ENCODE assay signal across 24 cellular contexts in genomic region chr11:38123673-38124072, GRCh38.
DNase-seq lines count a peak whose midpoint lies in the region; ATAC-seq, FAIRE-seq and TF ChIP-seq lines count a peak whose summit lies in the region.
"Had no signal": no experiment of that assay in that cellular context is flagged by ENCODE, and none has a peak within 500 bp of the region (broad histone marks: within the 10 kb centered on the region; RNA-seq: fewer than 3 reads in every experiment).

No MANE protein-coding gene starts in this region.

- no peak overlapping the region for H3T11ph ChIP-seq in H9 (ENCODE audit: low read length)

- DNase-seq in H9 (peak; percentile 27), NCI-H69 (lab: John Stamatoyannopoulos, UW) (peak; percentile 45), endodermal cell (peak; percentile 54), pancreas (no peak), NCI-H1417 (lab: John Stamatoyannopoulos, UW) (no peak), MV-4-11 (lab: John Stamatoyannopoulos, UW) (no peak)
- DNase-seq: ACHN; BE2C; C1 segment of cervical spinal cord; CD4-positive, CD25-positive, alpha-beta regulatory T cell; CD8-positive, alpha-beta memory T cell; COR-L47; DMS 273 treated with DMSO at 0.1 percent for 48 hours; DMS53; DND-41; EL; HFFc6 had no signal

- no peaks in the 10 kb centered on the region for H3K36me3 ChIP-seq in endodermal cell (ENCODE audit: control insufficient read depth, insufficient read depth, low read length)
- no peaks in the 10 kb centered on the region for H3K36me3 ChIP-seq in pancreas
- H3K36me3 ChIP-seq: BE2C had no signal

- no peak overlapping the region for H2BK12ac ChIP-seq in H9 (ENCODE audit: insufficient read length, low read depth, low read length)

- H3K14ac ChIP-seq in H9 (ENCODE audit: insufficient read depth, low read length): no peak overlapping the region

- H2BK5ac ChIP-seq in H9 (ENCODE audit: insufficient read length, low read length): no peak overlapping the region

- no peak overlapping the region for H3K27ac ChIP-seq in H9 (ENCODE audit: insufficient read length, low read depth, low read length)
- H3K27ac ChIP-seq in endodermal cell (ENCODE audit: low read depth, low read length): no peak overlapping the region
- H3K27ac ChIP-seq in pancreas: no peak overlapping the region

- no peak overlapping the region for H4K8ac ChIP-seq in H9 (replicated peaks; ENCODE audit: insufficient read length, low read depth, low read length)

- H3K4me2 ChIP-seq in H9 (ENCODE audit: insufficient read depth, insufficient read length, low read length): no peak overlapping the region

- H3K36me3 Mint-ChIP-seq in H9 (ENCODE audit: insufficient read depth in 1 of 3, low read depth in 3 of 3) (peaks cover 0 to 6% (median 1%) of the 10 kb centered on the region in 3 experiments; a peak in 1 of 7 replicates), endodermal cell (ENCODE audit: low read depth) (no peaks in the 10 kb centered on the region)
- H3K36me3 Mint-ChIP-seq: CD4-positive, CD25-positive, alpha-beta regulatory T cell; CD8-positive, alpha-beta memory T cell; IgD-negative memory B cell had no signal

- H3K4ac ChIP-seq in H9 (ENCODE audit: low read depth, low read length): no peak overlapping the region

- no peak overlapping the region for H3K18ac ChIP-seq in H9 (ENCODE audit: insufficient read length, low read depth, low read length)

- H3K4me1 Mint-ChIP-seq in H9 (peaks cover 11 to 12% of the 10 kb centered on the region in 2 experiments), endodermal cell (peaks cover 14% of the 10 kb centered on the region)
- H3K4me1 Mint-ChIP-seq: CD4-positive, CD25-positive, alpha-beta regulatory T cell; CD8-positive, alpha-beta memory T cell; IgD-negative memory B cell had no signal

- no peak overlapping the region for H3K23ac ChIP-seq in H9 (ENCODE audit: insufficient read length, low read depth, low read length)

- H2BK20ac ChIP-seq in H9 (ENCODE audit: low read depth, low read length, poor library complexity, severe bottlenecking): no peak overlapping the region

- no peaks in the 10 kb centered on the region for H3K27me3 ChIP-seq in H9 (ENCODE audit: insufficient read depth, low read length)
- H3K27me3 ChIP-seq in endodermal cell (ENCODE audit: control insufficient read depth, insufficient read depth, low read length, poor library complexity, severe bottlenecking): no peaks in the 10 kb centered on the region
- no peaks in the 10 kb centered on the region for H3K27me3 ChIP-seq in pancreas
- H3K27me3 ChIP-seq: BE2C had no signal

- H3K4me3 ChIP-seq in endodermal cell (ENCODE audit: low read length) (no peak overlapping the region), pancreas (no peak overlapping the region)
- H3K4me3 ChIP-seq: GM12878 had no signal

- TF ChIP-seq CTCF in H9 (conservative IDR thresholded peaks at IDR 0.05) (no peak), endodermal cell (conservative IDR thresholded peaks at IDR 0.05) (no peak), pancreas (IDR thresholded peaks at IDR 0.05) (no peak)

- intact Hi-C loops in pancreas (cut with DNase I): no loop called here

- H4K5ac ChIP-seq in H9 (ENCODE audit: insufficient read length, low read depth, low read length): no peak overlapping the region

- no peaks in the 10 kb centered on the region for H3K23me2 ChIP-seq in H9 (ENCODE audit: insufficient read length, low read depth, low read length, poor library complexity, severe bottlenecking)

- H2BK120ac ChIP-seq in H9 (ENCODE audit: low read depth, low read length, poor library complexity, severe bottlenecking): no peak overlapping the region

- no peaks in the 10 kb centered on the region for H4K20me1 ChIP-seq in H9 (ENCODE audit: control insufficient read depth, insufficient read depth, insufficient read length)

- H3K4me3 Mint-ChIP-seq in H9: no peak overlapping the region
- H3K4me3 Mint-ChIP-seq in endodermal cell: no peak overlapping the region
- H3K4me3 Mint-ChIP-seq: CD4-positive, CD25-positive, alpha-beta regulatory T cell; CD8-positive, alpha-beta memory T cell; HFFc6 had no signal

- H3K79me1 ChIP-seq in H9 (ENCODE audit: insufficient read depth, low read depth, low read length, poor library complexity, severe bottlenecking): no peaks in the 10 kb centered on the region

- peak overlapping the region; percentile 68 for H2AFZ ChIP-seq in H9 (ENCODE audit: low read length)

- H3K27ac Mint-ChIP-seq in H9: peak overlapping the region in 1 of 3 experiments; percentile 61; a peak in 1 of 7 replicates
- H3K27ac Mint-ChIP-seq in endodermal cell: no peak overlapping the region
- H3K27ac Mint-ChIP-seq: CD4-positive, CD25-positive, alpha-beta regulatory T cell; CD8-positive, alpha-beta memory T cell; HFFc6 had no signal

- no peak overlapping the region for H2AK5ac ChIP-seq in H9 (ENCODE audit: insufficient read length, low read length)

- H4K91ac ChIP-seq in H9 (ENCODE audit: insufficient read length, low read depth, low read length): no peak overlapping the region

- H3K27me3 Mint-ChIP-seq in H9 (ENCODE audit: low read depth) (no peaks in the 10 kb centered on the region), endodermal cell (ENCODE audit: insufficient read depth) (no peaks in the 10 kb centered on the region)
- H3K27me3 Mint-ChIP-seq: CD4-positive, CD25-positive, alpha-beta regulatory T cell; CD8-positive, alpha-beta memory T cell; IgD-negative memory B cell had no signal

- no peaks in the 10 kb centered on the region for H3K79me2 ChIP-seq in H9 (ENCODE audit: insufficient read depth, low read length)

- no peak overlapping the region for H2BK15ac ChIP-seq in H9 (ENCODE audit: low read depth, low read length)

- WGBS in H9 (ENCODE audit: extremely low coverage, insufficient read length, low lambda C conversion rate): no CpG with 5 or more reads among the region's 9 CpGs
- WGBS in endodermal cell (ENCODE audit: insufficient coverage in 1 of 2, insufficient read length in 1 of 2), 2 experiments: 88 to 89% methylated on average over 6 to 9 of the region's 9 CpGs
- WGBS in pancreas, 2 donors: 72 to 79% methylated on average over 9 of the region's 9 CpGs

- no peaks in the 10 kb centered on the region for H3K4me1 ChIP-seq in H9 (ENCODE audit: insufficient read depth, low read length)
- peaks cover 4% of the 10 kb centered on the region for H3K4me1 ChIP-seq in endodermal cell (ENCODE audit: control insufficient read depth, insufficient read depth, low read length)
- H3K4me1 ChIP-seq in pancreas: no peaks in the 10 kb centered on the region
- H3K4me1 ChIP-seq: BE2C had no signal

- H3K9ac ChIP-seq in H9 (ENCODE audit: extremely low read depth, insufficient read length, low read length) (no peak overlapping the region), endodermal cell (ENCODE audit: extremely low read depth, low read length, poor library complexity, severe bottlenecking) (no peak overlapping the region)

- no peak for ATAC-seq in pancreas
- ATAC-seq: GM12878, HCT116, HepG2 had no signal

- H3K9me3 ChIP-seq in H9 (ENCODE audit: control insufficient read depth, low read depth, low read length) (no peaks in the 10 kb centered on the region), endodermal cell (ENCODE audit: control insufficient read depth, low read length) (no peaks in the 10 kb centered on the region), pancreas (no peaks in the 10 kb centered on the region)
- H3K9me3 ChIP-seq: BE2C had no signal

- H3K9me3 Mint-ChIP-seq in H9: 0 out of 5 replicates have a peak, but pooled peaks cover 3% of the 10 kb centered on the region in 2 experiments
- peaks cover 7% of the 10 kb centered on the region for H3K9me3 Mint-ChIP-seq in endodermal cell

- no peak for FAIRE-seq in pancreas (lab: Jason Lieb, UNC)
- FAIRE-seq: A204.1, GM12878, GM19239, H54, HepG2 had no signal

- H3K56ac ChIP-seq in H9 (ENCODE audit: insufficient read length, low read depth, low read length): no peak overlapping the region

Comparison
In these comparisons a context has a peak if more than half of its experiments do, and no peak if none do; other contexts are left out.
1. DNase-seq: peak in H9 (single experiment), NCI-H69 (single experiment) and endodermal cell (single experiment); none in pancreas (0 of 6), NCI-H1417 (0 of 3) and MV-4-11 (single experiment).